Comparison of ENCODE assay signal across 18 cellular contexts in genomic region chr16:86668136-86668535, GRCh38.
DNase-seq lines count a peak whose midpoint lies in the region; ATAC-seq, FAIRE-seq and TF ChIP-seq lines count a peak whose summit lies in the region.
"Had no signal": no experiment of that assay in that cellular context is flagged by ENCODE, and none has a peak within 500 bp of the region (broad histone marks: within the 10 kb centered on the region; RNA-seq: fewer than 3 reads in every experiment).

No MANE protein-coding gene starts in this region.

- DNase-seq in GM04503 (ENCODE audit: low read depth) = peak; percentile 44
- peak; percentile 76 for DNase-seq in endothelial cell of umbilical vein (ENCODE audit: low read depth, low spot score)
- peak; percentile 74 for DNase-seq in left kidney (ENCODE audit: low read depth, low spot score)
- no peak for DNase-seq in activated CD4-positive, alpha-beta T cell treated with anti-CD3 and anti-CD28 coated beads for 36 hours
- DNase-seq in stimulated activated naive CD4-positive, alpha-beta T cell treated with Interleukin-2 at 50 U/mL for 16 hours (lab: John Stamatoyannopoulos, UW) = no peak
- DNase-seq: activated CD4-positive, alpha-beta T cell treated with anti-CD3 and anti-CD28 coated beads, Interleukin-2, amount 50 U/mL, for 4 hours; activated naive CD4-positive, alpha-beta T cell; dorsolateral prefrontal cortex; hippocampal formation; mucosa of descending colon; NCI-H510A; sigmoid colon; upper lobe of left lung had no signal

- ATAC-seq in activated CD4-positive, alpha-beta T cell treated with anti-CD3 and anti-CD28 coated beads for 36 hours = no peak
- no peak for ATAC-seq in GM21825 (IDR thresholded peaks at IDR 0.05; ENCODE audit: unreplicated experiment)
- ATAC-seq in GM18867 (IDR thresholded peaks at IDR 0.05; ENCODE audit: unreplicated experiment) = no peak
- ATAC-seq: mucosa of descending colon had no signal

- no peak overlapping the region for H3K9ac ChIP-seq in endothelial cell of umbilical vein (replicated peaks; ENCODE audit: extremely low read depth, insufficient read depth, low read length)
- H3K9ac ChIP-seq: BLaER1 treated with 17β-estradiol and CSF1 and Interleukin-3, amounts not matched to agents 10 nM and 100 nM; KMS-11 had no signal

- H3K4me3 Mint-ChIP-seq in activated CD4-positive, alpha-beta T cell treated with anti-CD3 and anti-CD28 coated beads for 36 hours = no peak overlapping the region

- no peaks in the 10 kb centered on the region for H4K20me1 ChIP-seq in endothelial cell of umbilical vein (replicated peaks; ENCODE audit: control insufficient read depth, extremely low read depth, insufficient read depth, low read length)

- no peaks in the 10 kb centered on the region for H3K79me2 ChIP-seq in endothelial cell of umbilical vein (ENCODE audit: control insufficient read depth, insufficient read depth, low read length)

- intact Hi-C loops in endothelial cell of umbilical vein (cut with micrococcal nuclease) = loop anchor here (1.0 to 10.0 kb wide), 3 partner anchors 12 to 717 kb away; partner anchors contain the start of gene FBXO31
- intact Hi-C loops in activated CD4-positive, alpha-beta T cell treated with anti-CD3 and anti-CD28 coated beads for 36 hours (cut with DNase I, micrococcal nuclease) = loop anchor here in 1 of 2 experiments (5.0 kb wide), 1 partner anchor 781 kb away; no protein-coding TSS in a partner anchor

- no peaks in the 10 kb centered on the region for H3K27me3 ChIP-seq in endothelial cell of umbilical vein (ENCODE audit: control insufficient read depth in 2 of 2, insufficient read depth in 2 of 2, low read length in 2 of 2)
- H3K27me3 ChIP-seq: BLaER1 treated with 17β-estradiol and CSF1 and Interleukin-3, amounts not matched to agents 10 nM and 100 nM; upper lobe of left lung had no signal

- peak overlapping the region; percentile 31 for H3K4me2 ChIP-seq in endothelial cell of umbilical vein (ENCODE audit: insufficient read depth, low read length)
- H3K4me2 ChIP-seq: BLaER1 treated with 17β-estradiol and CSF1 and Interleukin-3, amounts not matched to agents 10 nM and 100 nM; KMS-11 had no signal

- no peaks in the 10 kb centered on the region for H3K36me3 ChIP-seq in endothelial cell of umbilical vein (ENCODE audit: control insufficient read depth in 2 of 2, extremely low read depth in 1 of 2, insufficient read depth in 2 of 2, low read length in 2 of 2)
- H3K36me3 ChIP-seq: BLaER1 treated with 17β-estradiol and CSF1 and Interleukin-3, amounts not matched to agents 10 nM and 100 nM; sigmoid colon; upper lobe of left lung had no signal

- no peak for TF ChIP-seq POLR2A in endothelial cell of umbilical vein (IDR thresholded peaks at IDR 0.05; ENCODE audit: low read depth, low read length)

- peaks cover 26% of the 10 kb centered on the region for H3K27me3 Mint-ChIP-seq in activated CD4-positive, alpha-beta T cell treated with anti-CD3 and anti-CD28 coated beads for 36 hours

- no peaks in the 10 kb centered on the region for H3K9me1 ChIP-seq in endothelial cell of umbilical vein (replicated peaks; ENCODE audit: control insufficient read depth, extremely low read depth, insufficient read depth, low read length)

- peaks cover 5% of the 10 kb centered on the region for H3K9me3 Mint-ChIP-seq in activated CD4-positive, alpha-beta T cell treated with anti-CD3 and anti-CD28 coated beads for 36 hours (ENCODE audit: low read depth)

- dilution Hi-C loops in endothelial cell of umbilical vein (cut with MboI; ENCODE audit: extremely low pct_ligation_motif_present, low sequenced_read_pairs) = no loop called here

- no peaks in the 10 kb centered on the region for H3K36me3 Mint-ChIP-seq in activated CD4-positive, alpha-beta T cell treated with anti-CD3 and anti-CD28 coated beads for 36 hours (ENCODE audit: low read depth)

- no peak overlapping the region for H3K4me3 ChIP-seq in endothelial cell of umbilical vein (replicated peaks in 1 of 3; ENCODE audit: insufficient read depth in 1 of 3, low read depth in 1 of 3, low read length in 3 of 3)
- H3K4me3 ChIP-seq: BLaER1 treated with 17β-estradiol and CSF1 and Interleukin-3, amounts not matched to agents 10 nM and 100 nM; dorsolateral prefrontal cortex; mucosa of descending colon; sigmoid colon; upper lobe of left lung had no signal

- no TSS peak for BruUV-seq in endothelial cell of umbilical vein (replicated peaks; lab: Mats Ljungman, UMichigan)

- POLR2A ChIA-PET in endothelial cell of umbilical vein (lab: Charles Lee) = interaction anchor here (0.5 kb wide), 1 partner anchor 92 kb away, joined by 7 read pairs; no protein-coding TSS in a partner anchor
- POLR2A ChIA-PET in activated CD4-positive, alpha-beta T cell treated with anti-CD3 and anti-CD28 coated beads for 36 hours (lab: Charles Lee) = no interaction called here

- CTCF ChIA-PET in endothelial cell of umbilical vein (lab: Charles Lee) = interaction anchor here (1.0 to 3.5 kb wide), 4 partner anchors 12 to 395 kb away, joined by 6 to 10 read pairs (median 9); no protein-coding TSS in a partner anchor
- CTCF ChIA-PET in activated CD4-positive, alpha-beta T cell treated with anti-CD3 and anti-CD28 coated beads for 36 hours (lab: Charles Lee) = no interaction called here

- H2AFZ ChIP-seq in endothelial cell of umbilical vein (ENCODE audit: low read depth, low read length) = peak overlapping the region; percentile 29

- no peaks in the 10 kb centered on the region for H3K9me3 ChIP-seq in endothelial cell of umbilical vein (replicated peaks; ENCODE audit: control insufficient read depth, insufficient read depth, low read length)
- H3K9me3 ChIP-seq: BLaER1 treated with 17β-estradiol and CSF1 and Interleukin-3, amounts not matched to agents 10 nM and 100 nM; mucosa of descending colon; upper lobe of left lung had no signal

- H3K27ac ChIP-seq in endothelial cell of umbilical vein (ENCODE audit: insufficient read depth, low read depth, low read length) = peak overlapping the region; percentile 25
- H3K27ac ChIP-seq: BLaER1 treated with 17β-estradiol and CSF1 and Interleukin-3, amounts not matched to agents 10 nM and 100 nM; dorsolateral prefrontal cortex; KMS-11; sigmoid colon; upper lobe of left lung had no signal

- FAIRE-seq in endothelial cell of umbilical vein (lab: Jason Lieb, UNC) = peak; percentile 75

- peaks cover 28% of the 10 kb centered on the region for H3K4me1 Mint-ChIP-seq in activated CD4-positive, alpha-beta T cell treated with anti-CD3 and anti-CD28 coated beads for 36 hours

- H3K4me1 ChIP-seq in endothelial cell of umbilical vein (ENCODE audit: control insufficient read depth, extremely low read depth, insufficient read depth, low read length) = peaks cover 51% of the 10 kb centered on the region

- H3K27ac Mint-ChIP-seq in activated CD4-positive, alpha-beta T cell treated with anti-CD3 and anti-CD28 coated beads for 36 hours = no peak overlapping the region

- no peak for TF ChIP-seq CTCF in endothelial cell of umbilical vein (IDR thresholded peaks at IDR 0.05; ENCODE audit: extremely low read depth in 1 of 2, insufficient read depth in 1 of 2, low read depth in 1 of 2, low read length in 2 of 2)

TF ChIP-seq in PFSK-1, 5 proteins besides CTCF, POLR2A, EP300 and RAD21:
- TF ChIP-seq TAF1 (IDR thresholded peaks at IDR 0.05; ENCODE audit: borderline replicate concordance, insufficient read depth, low read length) (peak; percentile 62; the same call in 1 of the 2 replicates), SIN3A (IDR thresholded peaks at IDR 0.05; ENCODE audit: borderline replicate concordance, insufficient read depth, low read length) (no peak)

TF ChIP-seq in endothelial cell of umbilical vein, 7 proteins besides CTCF, POLR2A, EP300 and RAD21:
- TF ChIP-seq GATA2 (IDR thresholded peaks at IDR 0.05; ENCODE audit: insufficient read depth, insufficient read length, low read depth, low read length) (no peak), FOS (IDR thresholded peaks at IDR 0.05; ENCODE audit: borderline replicate concordance, insufficient read depth, low read length) (no peak), EZH2 (IDR thresholded peaks at IDR 0.05; ENCODE audit: borderline replicate concordance, low read depth, low read length, severe bottlenecking) (no peak), JUN (IDR thresholded peaks at IDR 0.05; ENCODE audit: borderline replicate concordance, insufficient read depth, insufficient read length, low read depth) (no peak), MYC (IDR thresholded peaks at IDR 0.05; ENCODE audit: low read depth, low read length) (no peak), POLR2AphosphoS5 (IDR thresholded peaks at IDR 0.05; ENCODE audit: insufficient read depth, low read depth, low read length) (no peak)
- TF ChIP-seq, protein P1, sequence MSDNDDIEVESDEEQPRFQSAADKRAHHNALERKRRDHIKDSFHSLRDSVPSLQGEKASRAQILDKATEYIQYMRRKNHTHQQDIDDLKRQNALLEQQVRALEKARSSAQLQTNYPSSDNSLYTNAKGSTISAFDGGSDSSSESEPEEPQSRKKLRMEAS (IDR thresholded peaks at IDR 0.05; ENCODE audit: insufficient read depth, insufficient read length) = no peak

Comparison
In these comparisons a context has a peak if more than half of its experiments do, and no peak if none do; other contexts are left out.
1. DNase-seq: peak in GM04503 (single experiment), endothelial cell of umbilical vein (single experiment) and left kidney (single experiment); none in activated CD4-positive, alpha-beta T cell treated with anti-CD3 and anti-CD28 coated beads for 36 hours (single experiment) and stimulated activated naive CD4-positive, alpha-beta T cell treated with Interleukin-2 at 50 U/mL for 16 hours (single experiment).